ENCODE assay signal across 8 cellular contexts in the genomic region with DNA sequence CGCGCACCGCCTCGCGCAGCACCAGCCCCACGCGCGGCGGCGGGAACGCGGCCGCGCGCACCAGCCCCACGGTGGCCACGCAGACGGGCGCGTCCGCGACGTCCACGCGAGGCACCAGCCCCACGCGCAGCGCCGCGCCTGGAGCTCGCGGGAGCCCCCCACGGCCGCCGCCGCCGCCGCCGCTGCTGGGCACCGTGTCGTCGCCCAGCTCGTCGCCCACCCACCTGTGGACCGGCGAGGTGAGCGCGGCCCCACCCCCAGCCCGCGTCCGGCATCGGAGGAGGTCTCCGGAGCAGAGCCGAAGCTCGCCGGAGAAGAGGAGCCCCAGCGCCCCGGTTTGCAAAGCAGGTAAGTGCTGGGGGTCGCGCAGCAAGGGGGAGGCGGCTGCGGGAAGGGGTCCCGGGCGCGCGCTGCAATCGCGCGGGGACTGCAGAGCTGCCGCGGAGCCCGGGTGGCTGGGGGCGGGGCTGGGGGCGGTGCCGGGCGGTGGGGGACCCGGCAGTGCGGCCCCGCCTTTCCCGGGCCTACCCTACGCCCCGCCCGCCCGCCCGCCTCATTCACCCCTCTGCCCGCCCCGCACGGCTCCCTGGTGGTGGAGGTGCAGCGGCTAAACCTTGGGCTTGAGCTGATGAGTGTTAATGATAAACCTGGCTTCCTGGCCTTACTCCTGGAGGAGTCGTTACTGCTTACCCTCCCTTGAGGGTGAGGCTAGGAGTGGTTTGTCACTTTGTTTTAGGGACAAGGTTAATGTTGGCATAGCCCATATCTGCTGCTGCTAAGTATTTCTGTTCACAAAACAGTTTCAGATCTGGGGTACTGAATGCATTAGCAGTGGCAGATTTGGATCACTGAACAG. TPM values are rescaled to one million over a fixed set of nuclear protein-coding genes. Genes with fewer than 3 reads are reported as not detected.
DNase-seq lines count a peak whose midpoint lies in the region; ATAC-seq and TF ChIP-seq lines count a peak whose summit lies in the region.

No MANE protein-coding gene starts in this region.

- no peaks in the 10 kb centered on the region for H3K9me2 ChIP-seq in OCI-LY1 (ENCODE audit: low read depth, low read length)

- no peak overlapping the region for H2AFZ ChIP-seq in OCI-LY1 (ENCODE audit: low read length)

- peak; percentile 96 for DNase-seq in DMS53 (lab: John Stamatoyannopoulos, UW)
- DNase-seq in HuH-7 (ENCODE audit: low spot score): peak; percentile 91
- DNase-seq in activated T-cell treated with anti-CD3 and anti-CD28 coated beads, Interleukin-2, amount 50 U/mL, for 24 hours: peak; percentile 89
- peak; percentile 60 for DNase-seq in myocyte (ENCODE audit: low read depth)
- DNase-seq in stimulated activated CD8-positive, alpha-beta memory T cell treated with anti-CD3 and anti-CD28 coated beads, Interleukin-7, amount 100 ng/mL, for 48 hours (ENCODE audit: extremely low read depth in 1 of 2, low read depth in 1 of 2): peak; percentile 69 to 72

- ATAC-seq in GM21528 (IDR thresholded peaks at IDR 0.05; ENCODE audit: low FRiP score, unreplicated experiment): peak; percentile 57

- no peaks in the 10 kb centered on the region for H3K27me3 Mint-ChIP-seq in activated T-cell treated with anti-CD3 and anti-CD28 coated beads, Interleukin-2, amount 50 U/mL, for 24 hours

- no peak for TF ChIP-seq CTCF in OCI-LY1 (IDR thresholded peaks at IDR 0.05; ENCODE audit: low read length)

- H3K9ac ChIP-seq in OCI-LY1 (ENCODE audit: low read length): peak overlapping the region; percentile 100

- H4K20me1 ChIP-seq in OCI-LY1 (ENCODE audit: insufficient read depth, low read length): no peaks in the 10 kb centered on the region

- H3K27ac Mint-ChIP-seq in activated T-cell treated with anti-CD3 and anti-CD28 coated beads, Interleukin-2, amount 50 U/mL, for 24 hours: peak overlapping the region; percentile 91

- 0% methylated on average over 54 to 90 of the region's 90 CpGs for WGBS in esophagus, 2 donors

- H3K4me2 ChIP-seq in OCI-LY1 (ENCODE audit: low read length): peak overlapping the region; percentile 100

- no peaks in the 10 kb centered on the region for H3K36me3 ChIP-seq in OCI-LY1 (ENCODE audit: insufficient read depth, low read length)
- H3K36me3 ChIP-seq in esophagus (ENCODE audit: control insufficient read depth in 2 of 2, insufficient read depth in 2 of 2, low read length in 1 of 2): no peaks in the 10 kb centered on the region

- H3K4me1 ChIP-seq in OCI-LY1 (ENCODE audit: insufficient read depth, low read length, severe bottlenecking): peaks cover 42% of the 10 kb centered on the region
- H3K4me1 ChIP-seq in esophagus (ENCODE audit: control insufficient read depth in 2 of 2, insufficient read depth in 2 of 2, low read length in 1 of 2): no peaks in the 10 kb centered on the region

- no peaks in the 10 kb centered on the region; the same call in 1 of the 2 replicates for H3F3A ChIP-seq in OCI-LY1 (ENCODE audit: insufficient read depth, low read length)

- no peaks in the 10 kb centered on the region for H3K9me3 Mint-ChIP-seq in activated T-cell treated with anti-CD3 and anti-CD28 coated beads, Interleukin-2, amount 50 U/mL, for 24 hours

- H3K27ac ChIP-seq in OCI-LY1 (ENCODE audit: low read depth, low read length, poor library complexity, severe bottlenecking) (peak overlapping the region; percentile 89), esophagus (ENCODE audit: low read depth in 2 of 2, low read length in 1 of 2) (peak overlapping the region; percentile 95 to 96)

- H3K9me3 ChIP-seq in OCI-LY1 (ENCODE audit: low read length) (no peaks in the 10 kb centered on the region), esophagus (ENCODE audit: control insufficient read depth in 2 of 2, insufficient read depth in 1 of 2, low read depth in 1 of 2, low read length in 1 of 2) (no peaks in the 10 kb centered on the region)

- H3K27me3 ChIP-seq in OCI-LY1 (ENCODE audit: insufficient read depth, low read length) (no peaks in the 10 kb centered on the region), esophagus (ENCODE audit: control insufficient read depth in 1 of 2, insufficient read depth in 2 of 2, low read length in 2 of 2) (no peaks in the 10 kb centered on the region)

- peaks cover 8% of the 10 kb centered on the region for H3K36me3 Mint-ChIP-seq in activated T-cell treated with anti-CD3 and anti-CD28 coated beads, Interleukin-2, amount 50 U/mL, for 24 hours (ENCODE audit: low read depth)

- peaks cover 40% of the 10 kb centered on the region for H3K79me2 ChIP-seq in OCI-LY1 (ENCODE audit: insufficient read depth, low read length)

- peak overlapping the region; percentile 96 for H3K4me3 Mint-ChIP-seq in activated T-cell treated with anti-CD3 and anti-CD28 coated beads, Interleukin-2, amount 50 U/mL, for 24 hours

- H3K4me3 ChIP-seq in OCI-LY1 (ENCODE audit: low read depth, low read length, poor library complexity, severe bottlenecking) (peak overlapping the region; percentile 100), esophagus (ENCODE audit: low read depth in 1 of 2, low read length in 2 of 2) (peak overlapping the region; percentile 93)

- peaks cover 60% of the 10 kb centered on the region for H3K4me1 Mint-ChIP-seq in activated T-cell treated with anti-CD3 and anti-CD28 coated beads, Interleukin-2, amount 50 U/mL, for 24 hours (ENCODE audit: low read depth)

RNA-seq across cellular contexts. Expression of gene FAM117B, which starts 0.9 kb away (rescaled TPM):
- 1 to 10 TPM; 2.2 to 3.1 TPM for polyA plus RNA-seq in esophagus
- 1.3 and 1.9 TPM in 2 replicates for total RNA-seq in myocyte
- polyA plus RNA-seq in myocyte (2012): 1.5 TPM

Comparison
In these comparisons a context has a peak if more than half of its experiments do, and no peak if none do; other contexts are left out.
1. Peak in every context shown above with its lines: DNase-seq, ATAC-seq, H3K4me3 ChIP-seq and H3K27ac ChIP-seq.